22 cellular contexts compared by ENCODE assay signal in the genomic region with DNA sequence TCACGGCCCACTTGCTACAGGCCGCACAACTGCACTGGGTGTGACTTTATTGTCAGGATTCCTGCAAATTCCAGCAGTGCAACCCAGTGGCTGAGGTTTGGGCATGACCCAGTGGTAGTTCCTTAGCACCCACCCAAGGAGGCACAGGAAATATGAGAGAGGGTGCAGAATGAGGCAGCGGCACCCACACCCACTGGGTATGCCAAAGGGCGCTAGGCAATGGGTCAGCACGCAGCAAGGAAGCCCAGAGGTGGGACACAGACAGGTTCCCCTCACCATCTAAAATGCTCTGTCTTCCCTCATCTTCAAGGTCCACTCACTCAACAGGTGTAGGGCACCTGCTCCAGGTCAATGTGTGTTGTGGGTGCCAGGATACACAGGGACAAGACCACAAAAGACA.
DNase-seq lines count a peak whose midpoint lies in the region; ATAC-seq, FAIRE-seq and TF ChIP-seq lines count a peak whose summit lies in the region.
"Had no signal": no experiment of that assay in that cellular context is flagged by ENCODE, and none has a peak within 500 bp of the region (broad histone marks: within the 10 kb centered on the region; RNA-seq: fewer than 3 reads in every experiment).

No MANE protein-coding gene starts in this region.

- no peak for ATAC-seq in HG02759 (IDR thresholded peaks at IDR 0.05; ENCODE audit: unreplicated experiment)
- ATAC-seq: A549; CD8-positive, alpha-beta T cell had no signal

- H3K27ac ChIP-seq in HEK293 (ENCODE audit: extremely low read depth, low read depth, low read length) (no peak overlapping the region), kidney (ENCODE audit: low read depth in 2 of 2, low read length in 2 of 2) (no peak overlapping the region), spleen (no peak overlapping the region)
- H3K27ac ChIP-seq: 22Rv1; A549; BLaER1 treated with 17β-estradiol and CSF1 and Interleukin-3, amounts not matched to agents 10 nM and 100 nM; C4-2B had no signal

- WGBS in spleen, 5 donors, result 84 to 96% (median 95%) methylated on average over 5 of the region's 5 CpGs

- H3K9ac ChIP-seq in kidney (ENCODE audit: low read length in 2 of 2), result no peak overlapping the region
- H3K9ac ChIP-seq: BLaER1 treated with 17β-estradiol and CSF1 and Interleukin-3, amounts not matched to agents 10 nM and 100 nM had no signal

- no peak for FAIRE-seq in kidney (lab: Jason Lieb, UNC)
- FAIRE-seq: A549, D721Med, G401.6, GM12891, GM19239 had no signal

- POLR2A ChIA-PET in HEK293 (lab: Yijun Ruan, JAX), result no interaction called here

- no peaks in the 10 kb centered on the region for H3K36me3 ChIP-seq in HEK293 (ENCODE audit: control insufficient read depth in 2 of 2, insufficient read depth in 1 of 2, low read length in 2 of 2)
- no peaks in the 10 kb centered on the region for H3K36me3 ChIP-seq in kidney (ENCODE audit: control insufficient read depth in 1 of 2, insufficient read depth in 2 of 2, low read length in 2 of 2)
- no peaks in the 10 kb centered on the region for H3K36me3 ChIP-seq in spleen
- H3K36me3 ChIP-seq: BLaER1 treated with 17β-estradiol and CSF1 and Interleukin-3, amounts not matched to agents 10 nM and 100 nM had no signal

- no peak for TF ChIP-seq POLR2A in spleen (IDR thresholded peaks at IDR 0.05)

- H3K4me3 ChIP-seq in HEK293 (ENCODE audit: low read depth, low read length) (no peak overlapping the region), kidney (ENCODE audit: low read length in 2 of 2) (no peak overlapping the region), spleen (no peak overlapping the region)
- H3K4me3 ChIP-seq: A549; BLaER1 treated with 17β-estradiol and CSF1 and Interleukin-3, amounts not matched to agents 10 nM and 100 nM had no signal

- DNase-seq in kidney, result peak; percentile 44
- peak; percentile 52 for DNase-seq in posterior vena cava (ENCODE audit: low spot score)
- peak; percentile 20 for DNase-seq in spleen
- DNase-seq in retina, result no peak
- no peak for DNase-seq in stimulated activated CD4-positive, alpha-beta T cell treated with anti-CD3 and anti-CD28 coated beads, Interleukin-2, amount 100 ng/mL, for 48 hours
- DNase-seq: AML-193; Caco-2; Calu3; CD4-positive, alpha-beta T cell; CD8-positive, alpha-beta T cell; DMS79 treated with DMSO at 0.1 percent for 48 hours; GF-D8 had no signal

- intact Hi-C loops in kidney (cut with DNase I) (no loop called here), posterior vena cava (cut with DNase I) (no loop called here), spleen (cut with DNase I; ENCODE audit: low total_unique reads) (no loop called here)

- H3K27me3 ChIP-seq in spleen (replicated peaks in 1 of 7), result no peaks in the 10 kb centered on the region
- H3K27me3 ChIP-seq: BLaER1 treated with 17β-estradiol and CSF1 and Interleukin-3, amounts not matched to agents 10 nM and 100 nM had no signal

- TF ChIP-seq CTCF in HEK293 (tag by site-specific recombination; IDR thresholded peaks at IDR 0.05), result no peak
- no peak for TF ChIP-seq CTCF in kidney (IDR thresholded peaks at IDR 0.05; ENCODE audit: borderline replicate concordance, extremely low read depth, insufficient read depth)
- no peak for TF ChIP-seq CTCF in spleen (IDR thresholded peaks at IDR 0.05 in 8 of 11, conservative IDR thresholded peaks at IDR 0.05 in 3 of 11)

- CTCF ChIA-PET in HEK293 (lab: Yijun Ruan, JAX), result no interaction called here

- no peaks in the 10 kb centered on the region for H3K9me3 ChIP-seq in HEK293 (ENCODE audit: control insufficient read depth, insufficient read depth, low read depth, low read length)
- H3K9me3 ChIP-seq in kidney (ENCODE audit: control insufficient read depth in 1 of 2, low read length in 2 of 2), result peaks cover 0 to 3% of the 10 kb centered on the region in 2 donors
- peaks cover 0 to 10% (median 0%) of the 10 kb centered on the region in 8 donors for H3K9me3 ChIP-seq in spleen
- H3K9me3 ChIP-seq: A549, Caco-2 had no signal

- H3K4me1 ChIP-seq in HEK293 (ENCODE audit: control insufficient read depth, insufficient read depth, low read length) (no peaks in the 10 kb centered on the region), kidney (ENCODE audit: control insufficient read depth in 1 of 2, insufficient read depth in 1 of 2, low read depth in 1 of 2, low read length in 2 of 2) (no peaks in the 10 kb centered on the region), spleen (no peaks in the 10 kb centered on the region)
- H3K4me1 ChIP-seq: A549, Caco-2 had no signal

TF ChIP-seq in HEK293, 187 proteins besides CTCF, POLR2A, EP300 and RAD21:
- no peak for TF ChIP-seq ZNF544 (tag by site-specific recombination; IDR thresholded peaks at IDR 0.05)
- TF ChIP-seq SCRT2 (tag by site-specific recombination; IDR thresholded peaks at IDR 0.05), result 0 out of 2 replicates have a peak, but pooled peaks have one; percentile 22
- TF ChIP-seq, protein P1, sequence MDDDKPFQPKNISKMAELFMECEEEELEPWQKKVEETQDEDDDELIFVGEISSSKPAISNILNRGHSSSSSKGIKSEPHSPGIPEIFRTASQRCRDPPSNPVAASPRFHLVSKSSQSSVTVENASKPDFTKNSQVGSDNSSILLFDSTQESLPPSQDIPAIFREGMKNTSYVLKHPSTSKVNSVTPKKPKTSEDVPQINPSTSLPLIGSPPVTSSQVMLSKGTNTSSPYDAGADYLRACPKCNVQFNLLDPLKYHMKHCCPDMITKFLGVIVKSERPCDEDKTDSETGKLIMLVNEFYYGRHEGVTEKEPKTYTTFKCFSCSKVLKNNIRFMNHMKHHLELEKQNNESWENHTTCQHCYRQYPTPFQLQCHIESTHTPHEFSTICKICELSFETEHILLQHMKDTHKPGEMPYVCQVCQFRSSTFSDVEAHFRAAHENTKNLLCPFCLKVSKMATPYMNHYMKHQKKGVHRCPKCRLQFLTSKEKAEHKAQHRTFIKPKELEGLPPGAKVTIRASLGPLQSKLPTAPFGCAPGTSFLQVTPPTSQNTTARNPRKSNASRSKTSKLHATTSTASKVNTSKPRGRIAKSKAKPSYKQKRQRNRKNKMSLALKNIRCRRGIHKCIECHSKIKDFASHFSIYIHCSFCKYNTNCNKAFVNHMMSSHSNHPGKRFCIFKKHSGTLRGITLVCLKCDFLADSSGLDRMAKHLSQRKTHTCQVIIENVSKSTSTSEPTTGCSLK (tag by site-specific recombination; IDR thresholded peaks at IDR 0.05), result no peak
- no peak for TF ChIP-seq MZF1 (tag by site-specific recombination; IDR thresholded peaks at IDR 0.05; ENCODE audit: borderline replicate concordance)

Comparison
In these comparisons a context has a peak if more than half of its experiments do, and no peak if none do; other contexts are left out.
1. DNase-seq: peak in kidney (single experiment), posterior vena cava (single experiment) and spleen (single experiment); none in retina (single experiment) and stimulated activated CD4-positive, alpha-beta T cell treated with anti-CD3 and anti-CD28 coated beads, Interleukin-2, amount 100 ng/mL, for 48 hours (0 of 2).